In the genomic region with DNA sequence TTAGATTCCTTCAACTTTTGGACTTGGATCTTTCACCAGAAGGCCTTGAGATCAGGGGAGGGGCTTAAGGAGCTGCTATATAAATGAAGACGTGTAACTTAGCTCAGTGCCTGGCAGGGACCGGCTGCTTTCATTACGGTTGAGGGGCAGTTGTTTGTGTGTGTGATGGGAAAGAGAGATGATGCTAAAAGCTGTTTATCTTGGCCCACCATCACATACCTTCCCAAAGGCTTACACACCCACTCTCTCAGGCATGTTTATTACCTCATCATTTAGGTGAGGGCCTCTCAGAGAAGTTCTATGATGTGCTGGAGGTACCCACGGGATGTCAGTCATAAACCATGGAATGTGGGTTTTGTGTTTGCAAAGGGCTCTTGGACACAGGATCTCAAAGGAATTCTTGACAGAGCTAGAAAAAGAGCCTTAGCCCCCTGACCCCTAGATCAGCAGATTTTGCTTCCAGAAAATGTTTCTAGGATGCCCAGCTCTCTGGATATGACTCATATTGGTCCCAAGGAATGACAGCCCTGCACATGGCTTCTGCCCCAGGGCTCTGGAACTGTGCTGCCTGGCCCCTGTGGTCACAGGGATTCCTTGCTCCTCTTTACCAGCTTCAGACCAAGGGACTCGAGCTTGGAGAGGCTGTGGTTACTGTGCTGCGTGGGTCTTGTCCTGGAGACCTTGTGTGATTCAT, we compare ENCODE assay signal across 8 cellular contexts. TPM values are rescaled to one million over a fixed set of nuclear protein-coding genes. Genes with fewer than 3 reads are reported as not detected.
DNase-seq lines count a peak whose midpoint lies in the region; ATAC-seq and TF ChIP-seq lines count a peak whose summit lies in the region.

No MANE protein-coding gene starts in this region.

- peaks cover 40% of the 10 kb centered on the region for H3K4me1 Mint-ChIP-seq in CD4-positive, alpha-beta T cell (ENCODE audit: low read depth)

- H3K4me3 Mint-ChIP-seq in CD4-positive, alpha-beta T cell: no peak overlapping the region

- no peaks in the 10 kb centered on the region for H3K9me3 ChIP-seq in CD4-positive, alpha-beta T cell (ENCODE audit: control insufficient read depth, low read length)

- H3K27me3 ChIP-seq in CD4-positive, alpha-beta T cell (ENCODE audit: control insufficient read depth, insufficient read depth, low read length): no peaks in the 10 kb centered on the region

- no peak for DNase-seq in CD4-positive, alpha-beta T cell
- DNase-seq in SK-MEL-5 (ENCODE audit: low read depth, low spot score): peak; percentile 53
- DNase-seq in fibroblast of pulmonary artery (ENCODE audit: low read depth): peak; percentile 75
- no peak for DNase-seq in sciatic nerve (ENCODE audit: low spot score)
- DNase-seq in GM13976 (ENCODE audit: low spot score): no peak

- no peak for ATAC-seq in CD4-positive, alpha-beta T cell (ENCODE audit: poor library complexity)
- peak; percentile 54 for ATAC-seq in sciatic nerve
- no peak for ATAC-seq in GM21367 (IDR thresholded peaks at IDR 0.05; ENCODE audit: unreplicated experiment)
- no peak for ATAC-seq in HG02870 (IDR thresholded peaks at IDR 0.05; ENCODE audit: unreplicated experiment)
- ATAC-seq in GM18858 (IDR thresholded peaks at IDR 0.05; ENCODE audit: unreplicated experiment): no peak

- CTCF ChIA-PET in CD4-positive, alpha-beta T cell (lab: Charles Lee): no interaction called here

- POLR2A ChIA-PET in CD4-positive, alpha-beta T cell (lab: Charles Lee): interaction anchor here (1.3 kb wide), 1 partner anchor 16 kb away, joined by 5 read pairs; the partner anchor contains the start of gene SMAD3

- no peak overlapping the region for H3K4me3 ChIP-seq in fibroblast of pulmonary artery (replicated peaks; ENCODE audit: low read depth, low read length)

- peak overlapping the region; percentile 49 for H3K27ac Mint-ChIP-seq in CD4-positive, alpha-beta T cell

- H3K36me3 Mint-ChIP-seq in CD4-positive, alpha-beta T cell (ENCODE audit: low read depth): no peaks in the 10 kb centered on the region

- TF ChIP-seq CTCF in CD4-positive, alpha-beta T cell (IDR thresholded peaks at IDR 0.05): no peak
- TF ChIP-seq CTCF in fibroblast of pulmonary artery (IDR thresholded peaks at IDR 0.05; ENCODE audit: low read length, missing control alignments): no peak
- TF ChIP-seq CTCF in GM13976 (IDR thresholded peaks at IDR 0.05; ENCODE audit: borderline replicate concordance, control extremely low read depth, extremely low read depth, insufficient read depth, missing control alignments): no peak

- H3K27ac ChIP-seq in CD4-positive, alpha-beta T cell (ENCODE audit: low read depth, low read length): no peak overlapping the region

- in situ Hi-C loops in SK-MEL-5 (cut with HindIII; ENCODE audit: low pct_unique_long_range_greater_than_20kb, low sequenced_read_pairs) (no loop called here), GM13976 (cut with MboI; ENCODE audit: low sequenced_read_pairs, unreplicated experiment) (no loop called here)

- no peaks in the 10 kb centered on the region for H3K9me3 Mint-ChIP-seq in CD4-positive, alpha-beta T cell

- intact Hi-C loops in CD4-positive, alpha-beta T cell (cut with DNase I, micrococcal nuclease): no loop called here
- intact Hi-C loops in sciatic nerve (cut with DNase I): no loop called here

- H3K27me3 Mint-ChIP-seq in CD4-positive, alpha-beta T cell: no peaks in the 10 kb centered on the region

RNA-seq across cellular contexts. Expression of gene SMAD3, which starts 15.9 kb away (rescaled TPM):
- 10 to 100 TPM; 30.0 to 31.0 TPM for total RNA-seq in CD4-positive, alpha-beta T cell
- 5.6 and 13.0 TPM in 2 replicates for total RNA-seq in SK-MEL-5 (2014; rRNA removed; shearing (Covaris generic))
- 21.5 and 26.8 TPM in 2 replicates for polyA plus RNA-seq in SK-MEL-5 (2015; cell fraction: cytosol; rRNA removed)
- polyA plus RNA-seq in SK-MEL-5 (2015; cell fraction: nucleus; rRNA removed): 30.8 and 56.3 TPM in 2 replicates
- total RNA-seq in sciatic nerve: 58.8 TPM

Comparison
In these comparisons a context has a peak if more than half of its experiments do, and no peak if none do; other contexts are left out.
1. DNase-seq: peak in SK-MEL-5 (single experiment) and fibroblast of pulmonary artery (single experiment); none in CD4-positive, alpha-beta T cell (0 of 10), sciatic nerve (single experiment) and GM13976 (single experiment).